Comparison of ENCODE assay signal across 11 cellular contexts in genomic region chr4:40515037-40515397, GRCh38.
A peak's percentile ranks its signal among the peaks of the same experiment; 100 is the strongest.
DNase-seq lines count a peak whose midpoint lies in the region; ATAC-seq, FAIRE-seq and TF ChIP-seq lines count a peak whose summit lies in the region.
"Had no signal": no experiment of that assay in that cellular context is flagged by ENCODE, and none has a peak within 500 bp of the region (broad histone marks: within the 10 kb centered on the region; RNA-seq: fewer than 3 reads in every experiment).

No MANE protein-coding gene starts in this region.

- peak overlapping the region; percentile 1 for H3K4me3 Mint-ChIP-seq in activated CD4-positive, alpha-beta T cell treated with anti-CD3 and anti-CD28 coated beads, Interleukin-2, amount 10 ng/mL, durations not matched to agents 24 days and 14 days
- H3K4me3 Mint-ChIP-seq in activated CD4-positive, alpha-beta T cell treated with anti-CD3 and anti-CD28 coated beads for 36 hours = no peak overlapping the region
- H3K4me3 Mint-ChIP-seq in astrocyte (ENCODE audit: unreplicated experiment) (no peak overlapping the region), type B pancreatic cell (peak overlapping the region; percentile 85)

- H3K36me3 ChIP-seq in astrocyte (ENCODE audit: insufficient read depth, low read length) (no peaks in the 10 kb centered on the region), right lobe of liver (no peaks in the 10 kb centered on the region)
- H3K36me3 ChIP-seq: heart right ventricle, sigmoid colon had no signal

- no peak overlapping the region for H3K9ac ChIP-seq in astrocyte (ENCODE audit: low read length)

- ATAC-seq in activated CD4-positive, alpha-beta T cell treated with anti-CD3 and anti-CD28 coated beads for 36 hours = no peak
- ATAC-seq in right lobe of liver = peak in 3 of 4 donors; percentile 8 to 17 (median 15)
- ATAC-seq in GM21423 (IDR thresholded peaks at IDR 0.05; ENCODE audit: unreplicated experiment) = no peak
- ATAC-seq in HG03439 (IDR thresholded peaks at IDR 0.05; ENCODE audit: unreplicated experiment) = no peak

- no peak for FAIRE-seq in astrocyte (lab: Jason Lieb, UNC)

- CTCF ChIA-PET in activated CD4-positive, alpha-beta T cell treated with anti-CD3 and anti-CD28 coated beads for 36 hours (lab: Charles Lee) = no interaction called here

- H2AFZ ChIP-seq in astrocyte (ENCODE audit: low read depth, low read length) = no peak overlapping the region

- H4K20me1 ChIP-seq in astrocyte (ENCODE audit: insufficient read depth, low read length) = no peaks in the 10 kb centered on the region

- no peaks in the 10 kb centered on the region for H3K27me3 Mint-ChIP-seq in activated CD4-positive, alpha-beta T cell treated with anti-CD3 and anti-CD28 coated beads, Interleukin-2, amount 10 ng/mL, durations not matched to agents 24 days and 14 days
- peaks cover 2% of the 10 kb centered on the region for H3K27me3 Mint-ChIP-seq in activated CD4-positive, alpha-beta T cell treated with anti-CD3 and anti-CD28 coated beads for 36 hours
- H3K27me3 Mint-ChIP-seq in astrocyte (ENCODE audit: low read depth, unreplicated experiment) (no peaks in the 10 kb centered on the region), type B pancreatic cell (no peaks in the 10 kb centered on the region)

- intact Hi-C loops in activated CD4-positive, alpha-beta T cell treated with anti-CD3 and anti-CD28 coated beads, Interleukin-2, amount 10 ng/mL, durations not matched to agents 24 days and 14 days (cut with micrococcal nuclease) = loop anchor here (1.0 to 5.0 kb wide), 3 partner anchors 12 to 207 kb away; no protein-coding TSS in a partner anchor
- intact Hi-C loops in activated CD4-positive, alpha-beta T cell treated with anti-CD3 and anti-CD28 coated beads for 36 hours (cut with DNase I, micrococcal nuclease) = no loop called here
- intact Hi-C loops in right lobe of liver (cut with DNase I) = no loop called here

- POLR2A ChIA-PET in activated CD4-positive, alpha-beta T cell treated with anti-CD3 and anti-CD28 coated beads for 36 hours (lab: Charles Lee) = no interaction called here

- no peaks in the 10 kb centered on the region for H3K79me2 ChIP-seq in astrocyte (ENCODE audit: insufficient read depth, low read length)

- no peak for TF ChIP-seq POLR2A in right lobe of liver (IDR thresholded peaks at IDR 0.05)

- H3K4me2 ChIP-seq in astrocyte (ENCODE audit: low read length) = no peak overlapping the region

- WGBS in right lobe of liver (ENCODE audit: insufficient coverage, low coverage, low lambda C conversion rate, missing lambda C conversion rate) = 49% methylated on average over 2 of the region's 2 CpGs

- H3K9me3 ChIP-seq in astrocyte (ENCODE audit: insufficient read depth, low read depth, low read length) = no peaks in the 10 kb centered on the region
- no peaks in the 10 kb centered on the region for H3K9me3 ChIP-seq in right lobe of liver
- H3K9me3 ChIP-seq: heart right ventricle, sigmoid colon had no signal

- no peak overlapping the region for H3K27ac ChIP-seq in astrocyte (ENCODE audit: low read depth, low read length)
- peak overlapping the region; percentile 72 to 86 (median 83) for H3K27ac ChIP-seq in right lobe of liver
- H3K27ac ChIP-seq: heart right ventricle, sigmoid colon had no signal

- H3K27me3 ChIP-seq in astrocyte (ENCODE audit: insufficient read depth, low read length) (no peaks in the 10 kb centered on the region), right lobe of liver (no peaks in the 10 kb centered on the region)
- H3K27me3 ChIP-seq: heart right ventricle, sigmoid colon had no signal

- H3K27ac Mint-ChIP-seq in activated CD4-positive, alpha-beta T cell treated with anti-CD3 and anti-CD28 coated beads, Interleukin-2, amount 10 ng/mL, durations not matched to agents 24 days and 14 days = no peak overlapping the region
- H3K27ac Mint-ChIP-seq in activated CD4-positive, alpha-beta T cell treated with anti-CD3 and anti-CD28 coated beads for 36 hours = no peak overlapping the region
- H3K27ac Mint-ChIP-seq in astrocyte (ENCODE audit: unreplicated experiment) (no peak overlapping the region), type B pancreatic cell (peak overlapping the region; percentile 85)

- peaks cover 28% of the 10 kb centered on the region for H3K4me1 Mint-ChIP-seq in activated CD4-positive, alpha-beta T cell treated with anti-CD3 and anti-CD28 coated beads, Interleukin-2, amount 10 ng/mL, durations not matched to agents 24 days and 14 days
- H3K4me1 Mint-ChIP-seq in activated CD4-positive, alpha-beta T cell treated with anti-CD3 and anti-CD28 coated beads for 36 hours = peaks cover 16% of the 10 kb centered on the region
- H3K4me1 Mint-ChIP-seq in astrocyte (ENCODE audit: low read depth, unreplicated experiment) (peaks cover 10% of the 10 kb centered on the region), type B pancreatic cell (ENCODE audit: unreplicated experiment) (peaks cover 21% of the 10 kb centered on the region)

- TF ChIP-seq CTCF in astrocyte (IDR thresholded peaks at IDR 0.05; ENCODE audit: insufficient read depth, low read depth, low read length) (no peak), right lobe of liver (IDR thresholded peaks at IDR 0.05) (no peak), type B pancreatic cell (conservative IDR thresholded peaks at IDR 0.05) (no peak)

- peaks cover 6% of the 10 kb centered on the region for H3K9me3 Mint-ChIP-seq in activated CD4-positive, alpha-beta T cell treated with anti-CD3 and anti-CD28 coated beads, Interleukin-2, amount 10 ng/mL, durations not matched to agents 24 days and 14 days
- no peaks in the 10 kb centered on the region for H3K9me3 Mint-ChIP-seq in activated CD4-positive, alpha-beta T cell treated with anti-CD3 and anti-CD28 coated beads for 36 hours (ENCODE audit: low read depth)
- H3K9me3 Mint-ChIP-seq in astrocyte (ENCODE audit: unreplicated experiment) (no peaks in the 10 kb centered on the region), type B pancreatic cell (no peaks in the 10 kb centered on the region)

- no peak for DNase-seq in activated CD4-positive, alpha-beta T cell treated with anti-CD3 and anti-CD28 coated beads, Interleukin-2, amount 10 ng/mL, durations not matched to agents 24 days and 14 days
- no peak for DNase-seq in activated CD4-positive, alpha-beta T cell treated with anti-CD3 and anti-CD28 coated beads for 36 hours
- peak; percentile 34 for DNase-seq in astrocyte (ENCODE audit: low read depth)
- DNase-seq in right lobe of liver = no peak
- no peak for DNase-seq in type B pancreatic cell (ENCODE audit: extremely low spot score, unreplicated experiment)
- DNase-seq in T-helper 1 cell = no peak
- DNase-seq: caudate nucleus, heart right ventricle, sigmoid colon had no signal

- no peaks in the 10 kb centered on the region for H3K36me3 Mint-ChIP-seq in activated CD4-positive, alpha-beta T cell treated with anti-CD3 and anti-CD28 coated beads, Interleukin-2, amount 10 ng/mL, durations not matched to agents 24 days and 14 days (ENCODE audit: low read depth)
- no peaks in the 10 kb centered on the region for H3K36me3 Mint-ChIP-seq in activated CD4-positive, alpha-beta T cell treated with anti-CD3 and anti-CD28 coated beads for 36 hours (ENCODE audit: low read depth)
- no peaks in the 10 kb centered on the region for H3K36me3 Mint-ChIP-seq in astrocyte (ENCODE audit: low read depth, unreplicated experiment)
- H3K36me3 Mint-ChIP-seq in type B pancreatic cell = peaks cover 6% of the 10 kb centered on the region

- no peaks in the 10 kb centered on the region for H3K4me1 ChIP-seq in astrocyte (ENCODE audit: insufficient read depth, low read length)
- H3K4me1 ChIP-seq in right lobe of liver = peaks cover 0 to 19% (median 0%) of the 10 kb centered on the region in 4 donors
- H3K4me1 ChIP-seq: sigmoid colon had no signal

- no peak overlapping the region for H3K4me3 ChIP-seq in astrocyte (ENCODE audit: insufficient read depth, low read depth, low read length)
- peak overlapping the region; percentile 42 to 59 (median 47) for H3K4me3 ChIP-seq in right lobe of liver
- H3K4me3 ChIP-seq: heart right ventricle, sigmoid colon had no signal

Comparison
In these comparisons a context has a peak if more than half of its experiments do, and no peak if none do; other contexts are left out.
1. H3K4me3 Mint-ChIP-seq: peak in activated CD4-positive, alpha-beta T cell treated with anti-CD3 and anti-CD28 coated beads, Interleukin-2, amount 10 ng/mL, durations not matched to agents 24 days and 14 days (single experiment) and type B pancreatic cell (single experiment); none in activated CD4-positive, alpha-beta T cell treated with anti-CD3 and anti-CD28 coated beads for 36 hours (single experiment) and astrocyte (single experiment).
2. ATAC-seq: peak in right lobe of liver (3 of 4); none in activated CD4-positive, alpha-beta T cell treated with anti-CD3 and anti-CD28 coated beads for 36 hours (single experiment), GM21423 (single experiment) and HG03439 (single experiment).